ENCODE assay signal across 8 cellular contexts in the genomic region with DNA sequence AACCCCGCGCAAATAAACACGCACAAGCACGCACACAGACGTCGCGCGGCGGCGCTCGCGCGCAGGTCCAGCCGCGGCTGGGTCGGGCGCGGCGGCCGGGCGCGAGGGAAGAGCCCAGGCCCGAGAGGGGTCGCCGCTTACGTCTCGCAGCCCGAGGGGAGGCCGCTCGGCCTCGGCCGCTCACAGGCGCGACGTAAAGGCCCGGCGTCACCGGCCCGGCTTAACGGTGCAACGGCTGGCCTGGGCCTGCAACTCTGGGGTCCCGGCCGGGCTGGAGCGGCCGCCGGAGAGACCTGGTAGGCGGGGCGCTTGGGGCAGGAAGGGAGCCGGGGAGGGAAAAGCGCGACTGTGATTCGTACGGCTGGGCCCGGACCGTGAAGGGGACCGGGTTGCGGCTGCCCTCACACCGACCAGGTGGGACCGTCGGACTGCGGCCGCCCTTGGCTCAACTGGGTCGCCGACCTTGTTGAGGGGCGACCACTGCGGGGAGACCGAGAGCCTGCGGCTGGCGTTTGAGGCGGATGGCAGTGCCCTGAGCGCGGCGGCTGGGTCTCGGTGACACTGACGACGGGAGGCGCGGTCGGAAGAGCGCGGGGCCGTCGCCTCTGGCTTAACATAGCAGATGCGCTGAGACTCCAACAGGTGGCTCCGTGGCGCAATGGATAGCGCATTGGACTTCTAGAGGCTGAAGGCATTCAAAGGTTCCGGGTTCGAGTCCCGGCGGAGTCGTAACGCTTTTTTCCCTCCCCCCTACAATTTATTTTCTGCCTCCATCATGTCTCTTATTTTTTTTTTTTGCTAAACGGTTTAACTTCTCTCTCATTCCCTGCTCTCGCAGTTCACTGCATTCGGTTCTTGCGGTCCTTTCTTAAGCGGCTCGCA. TPM values are rescaled to one million over a fixed set of nuclear protein-coding genes. Genes with fewer than 3 reads are reported as not detected.
DNase-seq lines count a peak whose midpoint lies in the region; ATAC-seq and TF ChIP-seq lines count a peak whose summit lies in the region.

No MANE protein-coding gene starts in this region.

- peak; percentile 82 for DNase-seq in NCI-H526 treated with DMSO at 0.1 percent for 48 hours (lab: John Stamatoyannopoulos, UW)
- peak; percentile 83 to 87 for DNase-seq in activated CD4-positive, alpha-beta T cell treated with anti-CD3 and anti-CD28 coated beads, Interleukin-2, amount 50 U/mL, for 24 hours (ENCODE audit: low read depth in 1 of 2, low spot score in 1 of 2)
- DNase-seq in dermis blood vessel endothelial cell, result peak; percentile 94
- DNase-seq in stimulated activated CD4-positive, alpha-beta T cell treated with anti-CD3 and anti-CD28 coated beads, Interleukin-4, amount 100 ng/mL, for 1 hour, result peak; percentile 85

- no peak for TF ChIP-seq RAD21 in liver (IDR thresholded peaks at IDR 0.05)

- TF ChIP-seq CTCF in C4-2B (conservative IDR thresholded peaks at IDR 0.05), result no peak; the same call in 1 of the 2 replicates
- no peak for TF ChIP-seq CTCF in liver (IDR thresholded peaks at IDR 0.05; ENCODE audit: low read depth, low read length, missing input control)

- under 1% methylated on average over 95 of the region's 99 CpGs for WGBS in liver

- peak overlapping the region; percentile 63 to 86 (median 71) for H3K4me3 ChIP-seq in liver (ENCODE audit: low read depth in 1 of 3, low read length in 3 of 3)

- no peaks in the 10 kb centered on the region for H3K27me3 ChIP-seq in liver (ENCODE audit: control insufficient read depth in 4 of 4, insufficient read depth in 4 of 4, low read length in 3 of 4)

- H3K36me3 ChIP-seq in liver (ENCODE audit: control insufficient read depth in 4 of 4, insufficient read depth in 3 of 4, low read depth in 1 of 4, low read length in 3 of 4), result no peaks in the 10 kb centered on the region

- H3K27ac ChIP-seq in C4-2B (peak overlapping the region; percentile 97), liver (ENCODE audit: low read depth in 1 of 2, low read length in 2 of 2) (peak overlapping the region; percentile 91 to 97)

- H3K9ac ChIP-seq in liver (ENCODE audit: low read depth in 1 of 2, low read length in 2 of 2), result peak overlapping the region; percentile 83 to 85

- peaks cover 0 to 20% (median 7%) of the 10 kb centered on the region in 4 donors for H3K4me1 ChIP-seq in liver (ENCODE audit: control insufficient read depth in 4 of 4, insufficient read depth in 4 of 4, low read length in 3 of 4)

- ATAC-seq in GM19395 (IDR thresholded peaks at IDR 0.05; ENCODE audit: unreplicated experiment), result peak; percentile 74
- ATAC-seq in HG03521 (IDR thresholded peaks at IDR 0.05; ENCODE audit: unreplicated experiment), result peak; percentile 60

- peaks cover 0 to 2% (median 0%) of the 10 kb centered on the region in 4 donors for H3K9me3 ChIP-seq in liver (ENCODE audit: control insufficient read depth in 4 of 4, low read length in 3 of 4)

TF ChIP-seq in liver, 16 proteins besides CTCF, POLR2A, EP300 and RAD21:
- no peak for TF ChIP-seq JUND (IDR thresholded peaks at IDR 0.05)
- no peak for TF ChIP-seq HNF4G (IDR thresholded peaks at IDR 0.05)
- no peak for TF ChIP-seq SP1 (IDR thresholded peaks at IDR 0.05)
- TF ChIP-seq, protein P1, sequence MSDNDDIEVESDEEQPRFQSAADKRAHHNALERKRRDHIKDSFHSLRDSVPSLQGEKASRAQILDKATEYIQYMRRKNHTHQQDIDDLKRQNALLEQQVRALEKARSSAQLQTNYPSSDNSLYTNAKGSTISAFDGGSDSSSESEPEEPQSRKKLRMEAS (IDR thresholded peaks at IDR 0.05), result peak; percentile 45
- peak; percentile 7 to 12 for TF ChIP-seq RXRA (IDR thresholded peaks at IDR 0.05)
- TF ChIP-seq GABPA (IDR thresholded peaks at IDR 0.05 in 1 of 2, conservative IDR thresholded peaks at IDR 0.05 in 1 of 2), result no peak
- TF ChIP-seq, protein P2, sequence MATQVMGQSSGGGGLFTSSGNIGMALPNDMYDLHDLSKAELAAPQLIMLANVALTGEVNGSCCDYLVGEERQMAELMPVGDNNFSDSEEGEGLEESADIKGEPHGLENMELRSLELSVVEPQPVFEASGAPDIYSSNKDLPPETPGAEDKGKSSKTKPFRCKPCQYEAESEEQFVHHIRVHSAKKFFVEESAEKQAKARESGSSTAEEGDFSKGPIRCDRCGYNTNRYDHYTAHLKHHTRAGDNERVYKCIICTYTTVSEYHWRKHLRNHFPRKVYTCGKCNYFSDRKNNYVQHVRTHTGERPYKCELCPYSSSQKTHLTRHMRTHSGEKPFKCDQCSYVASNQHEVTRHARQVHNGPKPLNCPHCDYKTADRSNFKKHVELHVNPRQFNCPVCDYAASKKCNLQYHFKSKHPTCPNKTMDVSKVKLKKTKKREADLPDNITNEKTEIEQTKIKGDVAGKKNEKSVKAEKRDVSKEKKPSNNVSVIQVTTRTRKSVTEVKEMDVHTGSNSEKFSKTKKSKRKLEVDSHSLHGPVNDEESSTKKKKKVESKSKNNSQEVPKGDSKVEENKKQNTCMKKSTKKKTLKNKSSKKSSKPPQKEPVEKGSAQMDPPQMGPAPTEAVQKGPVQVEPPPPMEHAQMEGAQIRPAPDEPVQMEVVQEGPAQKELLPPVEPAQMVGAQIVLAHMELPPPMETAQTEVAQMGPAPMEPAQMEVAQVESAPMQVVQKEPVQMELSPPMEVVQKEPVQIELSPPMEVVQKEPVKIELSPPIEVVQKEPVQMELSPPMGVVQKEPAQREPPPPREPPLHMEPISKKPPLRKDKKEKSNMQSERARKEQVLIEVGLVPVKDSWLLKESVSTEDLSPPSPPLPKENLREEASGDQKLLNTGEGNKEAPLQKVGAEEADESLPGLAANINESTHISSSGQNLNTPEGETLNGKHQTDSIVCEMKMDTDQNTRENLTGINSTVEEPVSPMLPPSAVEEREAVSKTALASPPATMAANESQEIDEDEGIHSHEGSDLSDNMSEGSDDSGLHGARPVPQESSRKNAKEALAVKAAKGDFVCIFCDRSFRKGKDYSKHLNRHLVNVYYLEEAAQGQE (IDR thresholded peaks at IDR 0.05), result peak; percentile 23
- no peak for TF ChIP-seq EGR1 (IDR thresholded peaks at IDR 0.05; ENCODE audit: low read depth in 2 of 2)
- TF ChIP-seq TAF1 (conservative IDR thresholded peaks at IDR 0.05), result no peak
- no peak for TF ChIP-seq HNF4A (conservative IDR thresholded peaks at IDR 0.05)
- TF ChIP-seq, protein P3, sequence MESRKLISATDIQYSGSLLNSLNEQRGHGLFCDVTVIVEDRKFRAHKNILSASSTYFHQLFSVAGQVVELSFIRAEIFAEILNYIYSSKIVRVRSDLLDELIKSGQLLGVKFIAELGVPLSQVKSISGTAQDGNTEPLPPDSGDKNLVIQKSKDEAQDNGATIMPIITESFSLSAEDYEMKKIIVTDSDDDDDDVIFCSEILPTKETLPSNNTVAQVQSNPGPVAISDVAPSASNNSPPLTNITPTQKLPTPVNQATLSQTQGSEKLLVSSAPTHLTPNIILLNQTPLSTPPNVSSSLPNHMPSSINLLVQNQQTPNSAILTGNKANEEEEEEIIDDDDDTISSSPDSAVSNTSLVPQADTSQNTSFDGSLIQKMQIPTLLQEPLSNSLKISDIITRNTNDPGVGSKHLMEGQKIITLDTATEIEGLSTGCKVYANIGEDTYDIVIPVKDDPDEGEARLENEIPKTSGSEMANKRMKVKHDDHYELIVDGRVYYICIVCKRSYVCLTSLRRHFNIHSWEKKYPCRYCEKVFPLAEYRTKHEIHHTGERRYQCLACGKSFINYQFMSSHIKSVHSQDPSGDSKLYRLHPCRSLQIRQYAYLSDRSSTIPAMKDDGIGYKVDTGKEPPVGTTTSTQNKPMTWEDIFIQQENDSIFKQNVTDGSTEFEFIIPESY (IDR thresholded peaks at IDR 0.05), result no peak
- TF ChIP-seq FOXA2 (IDR thresholded peaks at IDR 0.05), result no peak
- TF ChIP-seq NR2F2 (IDR thresholded peaks at IDR 0.05), result no peak
- TF ChIP-seq YY1 (IDR thresholded peaks at IDR 0.05), result peak; percentile 83
- peak; percentile 6 for TF ChIP-seq FOXA1 (IDR thresholded peaks at IDR 0.05)
- TF ChIP-seq, protein P4, sequence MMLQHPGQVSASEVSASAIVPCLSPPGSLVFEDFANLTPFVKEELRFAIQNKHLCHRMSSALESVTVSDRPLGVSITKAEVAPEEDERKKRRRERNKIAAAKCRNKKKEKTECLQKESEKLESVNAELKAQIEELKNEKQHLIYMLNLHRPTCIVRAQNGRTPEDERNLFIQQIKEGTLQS (IDR thresholded peaks at IDR 0.05), result peak; percentile 100

RNA-seq across cellular contexts. Expression of a gene that starts 31.8 kb away (rescaled TPM):
- total RNA-seq in dermis blood vessel endothelial cell (33.2 and 40.4 TPM in 2 replicates), liver (10 to 100 TPM; 12.8 to 14.0 TPM)
- 10 to 100 TPM; 10.9 to 19.7 TPM for polyA plus RNA-seq in liver

Comparison
In these comparisons a context has a peak if more than half of its experiments do, and no peak if none do; other contexts are left out.
1. Peak in every context shown above with its lines: DNase-seq, ATAC-seq, H3K4me3 ChIP-seq and H3K27ac ChIP-seq.